Comparison of ENCODE assay signal across 19 cellular contexts in genomic region chr22:18119409-18120110, GRCh38. TPM values are rescaled to one million over a fixed set of nuclear protein-coding genes. Genes with fewer than 3 reads are reported as not detected.
DNase-seq lines count a peak whose midpoint lies in the region; ATAC-seq lines count a peak whose summit lies in the region.
"Had no signal": no experiment of that assay in that cellular context is flagged by ENCODE, and none has a peak within 500 bp of the region (broad histone marks: within the 10 kb centered on the region; RNA-seq: fewer than 3 reads in every experiment).

No MANE protein-coding gene starts in this region.

- in situ Hi-C loops in SK-MEL-5 (cut with HindIII; ENCODE audit: low pct_unique_long_range_greater_than_20kb, low sequenced_read_pairs): no loop called here

- DNase-seq in activated naive CD8-positive, alpha-beta T cell treated with anti-CD3 and anti-CD28 coated beads, Interleukin-2, amount 10 ng/mL, durations not matched to agents 7 days and 5 days: no peak
- DNase-seq in activated naive CD8-positive, alpha-beta T cell treated with anti-CD3 and anti-CD28 coated beads for 36 hours: no peak
- DNase-seq in SK-MEL-5 (ENCODE audit: low read depth, low spot score): peak; percentile 62
- DNase-seq in left cardiac atrium: no peak
- DNase-seq in stimulated activated effector memory CD8-positive, alpha-beta T cell treated with anti-CD3 and anti-CD28 coated beads, Interleukin-12 subunit alpha, Interleukin-12 subunit beta, amount 100 ng/mL, for 72 hours (ENCODE audit: low spot score in 2 of 2): no peak
- no peak for DNase-seq in NCI-H510A (lab: John Stamatoyannopoulos, UW)
- DNase-seq in stimulated activated CD4-positive, alpha-beta T cell treated with anti-CD3 and anti-CD28 coated beads, Interleukin-1b, Interleukin-23, amount 100 ng/mL, for 48 hours: no peak
- no peak for DNase-seq in HT-29 (ENCODE audit: low spot score)
- DNase-seq: activated naive CD4-positive, alpha-beta T cell treated with Interleukin-2 at 50 U/mL for 16 hours; CD4-positive, alpha-beta memory T cell; cortex of kidney; H9; KG1; natural killer cell; NCI-H1694; NK-92 treated with Interleukin-12 subunit alpha and Interleukin-12 subunit beta, amount 100 ng/mL, for 24 hours; T-cell; uterus had no signal

- intact Hi-C loops in left cardiac atrium (cut with DNase I): no loop called here

- no peaks in the 10 kb centered on the region for H3K27me3 Mint-ChIP-seq in activated naive CD8-positive, alpha-beta T cell treated with anti-CD3 and anti-CD28 coated beads, Interleukin-2, amount 10 ng/mL, durations not matched to agents 7 days and 5 days
- no peaks in the 10 kb centered on the region for H3K27me3 Mint-ChIP-seq in activated naive CD8-positive, alpha-beta T cell treated with anti-CD3 and anti-CD28 coated beads for 36 hours
- H3K27me3 Mint-ChIP-seq: T-cell had no signal

- H3K4me1 Mint-ChIP-seq in activated naive CD8-positive, alpha-beta T cell treated with anti-CD3 and anti-CD28 coated beads, Interleukin-2, amount 10 ng/mL, durations not matched to agents 7 days and 5 days: peaks cover 21% of the 10 kb centered on the region
- H3K4me1 Mint-ChIP-seq in activated naive CD8-positive, alpha-beta T cell treated with anti-CD3 and anti-CD28 coated beads for 36 hours: peaks cover 12% of the 10 kb centered on the region
- peaks cover 25% of the 10 kb centered on the region for H3K4me1 Mint-ChIP-seq in stimulated activated effector memory CD8-positive, alpha-beta T cell treated with anti-CD3 and anti-CD28 coated beads, Interleukin-12 subunit alpha, Interleukin-12 subunit beta, amount 100 ng/mL, for 72 hours

- H3K36me3 Mint-ChIP-seq in activated naive CD8-positive, alpha-beta T cell treated with anti-CD3 and anti-CD28 coated beads, Interleukin-2, amount 10 ng/mL, durations not matched to agents 7 days and 5 days: no peaks in the 10 kb centered on the region
- peaks cover 3% of the 10 kb centered on the region for H3K36me3 Mint-ChIP-seq in activated naive CD8-positive, alpha-beta T cell treated with anti-CD3 and anti-CD28 coated beads for 36 hours
- H3K36me3 Mint-ChIP-seq in stimulated activated effector memory CD8-positive, alpha-beta T cell treated with anti-CD3 and anti-CD28 coated beads, Interleukin-12 subunit alpha, Interleukin-12 subunit beta, amount 100 ng/mL, for 72 hours: peaks cover 6% of the 10 kb centered on the region
- H3K36me3 Mint-ChIP-seq: natural killer cell, T-cell had no signal

- H3K9me3 Mint-ChIP-seq in activated naive CD8-positive, alpha-beta T cell treated with anti-CD3 and anti-CD28 coated beads, Interleukin-2, amount 10 ng/mL, durations not matched to agents 7 days and 5 days: no peaks in the 10 kb centered on the region
- no peaks in the 10 kb centered on the region for H3K9me3 Mint-ChIP-seq in activated naive CD8-positive, alpha-beta T cell treated with anti-CD3 and anti-CD28 coated beads for 36 hours
- H3K9me3 Mint-ChIP-seq in stimulated activated effector memory CD8-positive, alpha-beta T cell treated with anti-CD3 and anti-CD28 coated beads, Interleukin-12 subunit alpha, Interleukin-12 subunit beta, amount 100 ng/mL, for 72 hours: no peaks in the 10 kb centered on the region
- H3K9me3 Mint-ChIP-seq: CD4-positive, alpha-beta memory T cell; H9; natural killer cell; T-cell had no signal

- ATAC-seq in activated naive CD8-positive, alpha-beta T cell treated with anti-CD3 and anti-CD28 coated beads, Interleukin-2, amount 10 ng/mL, durations not matched to agents 7 days and 5 days (ENCODE audit: low read depth): peak; percentile 63
- peak; percentile 82 to 84 for ATAC-seq in left cardiac atrium
- peak; percentile 24 for ATAC-seq in stimulated activated effector memory CD8-positive, alpha-beta T cell treated with anti-CD3 and anti-CD28 coated beads, Interleukin-12 subunit alpha, Interleukin-12 subunit beta, amount 100 ng/mL, for 72 hours
- ATAC-seq: gastroesophageal sphincter, T-cell had no signal

- H3K27ac Mint-ChIP-seq in activated naive CD8-positive, alpha-beta T cell treated with anti-CD3 and anti-CD28 coated beads, Interleukin-2, amount 10 ng/mL, durations not matched to agents 7 days and 5 days: no peak overlapping the region
- H3K27ac Mint-ChIP-seq in activated naive CD8-positive, alpha-beta T cell treated with anti-CD3 and anti-CD28 coated beads for 36 hours: no peak overlapping the region
- H3K27ac Mint-ChIP-seq in stimulated activated effector memory CD8-positive, alpha-beta T cell treated with anti-CD3 and anti-CD28 coated beads, Interleukin-12 subunit alpha, Interleukin-12 subunit beta, amount 100 ng/mL, for 72 hours: no peak overlapping the region
- H3K27ac Mint-ChIP-seq: CD4-positive, alpha-beta memory T cell; H9; natural killer cell; T-cell had no signal

- POLR2A ChIA-PET in activated naive CD8-positive, alpha-beta T cell treated with anti-CD3 and anti-CD28 coated beads, Interleukin-2, amount 10 ng/mL, durations not matched to agents 7 days and 5 days (lab: Charles Lee): interaction anchor here (0.7 kb wide), 1 partner anchor 42 kb away, joined by 3 read pairs; the partner anchor contains the start of gene PEX26

- H3K4me3 Mint-ChIP-seq in activated naive CD8-positive, alpha-beta T cell treated with anti-CD3 and anti-CD28 coated beads, Interleukin-2, amount 10 ng/mL, durations not matched to agents 7 days and 5 days: no peak overlapping the region
- no peak overlapping the region for H3K4me3 Mint-ChIP-seq in activated naive CD8-positive, alpha-beta T cell treated with anti-CD3 and anti-CD28 coated beads for 36 hours
- H3K4me3 Mint-ChIP-seq in stimulated activated effector memory CD8-positive, alpha-beta T cell treated with anti-CD3 and anti-CD28 coated beads, Interleukin-12 subunit alpha, Interleukin-12 subunit beta, amount 100 ng/mL, for 72 hours: no peak overlapping the region
- H3K4me3 Mint-ChIP-seq: CD4-positive, alpha-beta memory T cell; H9; natural killer cell; T-cell had no signal

RNA-seq across cellular contexts. Expression of gene TUBA8, which starts 9.0 kb away (rescaled TPM):
- 1 to 10 TPM in 1 of 2 experiments, under 1 TPM in 1; 0.99 to 3.7 TPM for total RNA-seq in activated naive CD8-positive, alpha-beta T cell treated with anti-CD3 and anti-CD28 coated beads, Interleukin-2, amount 10 ng/mL, durations not matched to agents 7 days and 5 days
- total RNA-seq in activated naive CD8-positive, alpha-beta T cell treated with anti-CD3 and anti-CD28 coated beads for 36 hours: 1 to 10 TPM; 1.2 to 1.5 TPM
- total RNA-seq in SK-MEL-5 (2014; rRNA removed; shearing (Covaris generic)): 0.50 and 0.88 TPM in 2 replicates
- 0.10 and 1.1 TPM in 2 replicates for polyA plus RNA-seq in SK-MEL-5 (2015; cell fraction: cytosol; rRNA removed)
- 0.12 and 0.24 TPM in 2 replicates for polyA plus RNA-seq in SK-MEL-5 (2015; cell fraction: nucleus; rRNA removed)
- total RNA-seq in left cardiac atrium: 100 to 1,000 TPM in 1 of 2 donors, 10 to 100 TPM in 1; 98.8 to 200 TPM
- total RNA-seq in HT-29 (2014; rRNA removed; shearing (Covaris generic)): 0.13 and 0.44 TPM in 2 replicates

RNA-seq across cellular contexts. Expression of gene USP18, which starts 30.4 kb away (rescaled TPM):
- total RNA-seq in activated naive CD8-positive, alpha-beta T cell treated with anti-CD3 and anti-CD28 coated beads, Interleukin-2, amount 10 ng/mL, durations not matched to agents 7 days and 5 days: 10 to 100 TPM; 53.2 to 58.0 TPM
- total RNA-seq in activated naive CD8-positive, alpha-beta T cell treated with anti-CD3 and anti-CD28 coated beads for 36 hours: 10 to 100 TPM; 16.0 to 17.9 TPM
- total RNA-seq in SK-MEL-5 (2014; rRNA removed; shearing (Covaris generic)): 10.6 and 14.1 TPM in 2 replicates
- 11.1 and 12.3 TPM in 2 replicates for polyA plus RNA-seq in SK-MEL-5 (2015; cell fraction: cytosol; rRNA removed)
- 4.5 and 4.6 TPM in 2 replicates for polyA plus RNA-seq in SK-MEL-5 (2015; cell fraction: nucleus; rRNA removed)
- 1 to 10 TPM; 3.3 to 5.1 TPM for total RNA-seq in left cardiac atrium
- 8.6 and 10.0 TPM in 2 replicates for total RNA-seq in HT-29 (2014; rRNA removed; shearing (Covaris generic))

RNA-seq across cellular contexts. Expression of gene PEX26, which starts 41.8 kb away (rescaled TPM):
- total RNA-seq in activated naive CD8-positive, alpha-beta T cell treated with anti-CD3 and anti-CD28 coated beads, Interleukin-2, amount 10 ng/mL, durations not matched to agents 7 days and 5 days: 10 to 100 TPM; 36.0 to 37.2 TPM
- 10 to 100 TPM; 65.5 to 67.2 TPM for total RNA-seq in activated naive CD8-positive, alpha-beta T cell treated with anti-CD3 and anti-CD28 coated beads for 36 hours
- total RNA-seq in SK-MEL-5 (2014; rRNA removed; shearing (Covaris generic)): 33.7 and 38.7 TPM in 2 replicates
- 66.9 and 80.5 TPM in 2 replicates for polyA plus RNA-seq in SK-MEL-5 (2015; cell fraction: cytosol; rRNA removed)
- 35.1 and 37.9 TPM in 2 replicates for polyA plus RNA-seq in SK-MEL-5 (2015; cell fraction: nucleus; rRNA removed)
- 10 to 100 TPM; 21.6 to 22.5 TPM for total RNA-seq in left cardiac atrium
- total RNA-seq in HT-29 (2014; rRNA removed; shearing (Covaris generic)): 23.4 and 32.5 TPM in 2 replicates

Comparison
In these comparisons a context has a peak if more than half of its experiments do, and no peak if none do; other contexts are left out.
1. ATAC-seq: peak in every context shown above with its lines; median percentile 83 in left cardiac atrium; 63 in activated naive CD8-positive, alpha-beta T cell treated with anti-CD3 and anti-CD28 coated beads, Interleukin-2, amount 10 ng/mL, durations not matched to agents 7 days and 5 days; 24 in stimulated activated effector memory CD8-positive, alpha-beta T cell treated with anti-CD3 and anti-CD28 coated beads, Interleukin-12 subunit alpha, Interleukin-12 subunit beta, amount 100 ng/mL, for 72 hours.
2. RNA of gene TUBA8, which starts 9.0 kb away (total RNA-seq): 98.8 to 200 TPM in left cardiac atrium; 0.99 to 3.7 TPM in activated naive CD8-positive, alpha-beta T cell treated with anti-CD3 and anti-CD28 coated beads, Interleukin-2, amount 10 ng/mL, durations not matched to agents 7 days and 5 days, 1.2 to 1.5 TPM in activated naive CD8-positive, alpha-beta T cell treated with anti-CD3 and anti-CD28 coated beads for 36 hours, 0.50 to 0.88 TPM in SK-MEL-5 and 0.13 to 0.44 TPM in HT-29; every median in the first group is over 10 times any median in the second.